In genomic region chr19:51784922-51785690, GRCh38 we compare ENCODE assay signal across 8 cellular contexts. TPM values are rescaled to one million over a fixed set of nuclear protein-coding genes. Genes with fewer than 3 reads are reported as not detected.
DNase-seq lines count a peak whose midpoint lies in the region; ATAC-seq, FAIRE-seq and TF ChIP-seq lines count a peak whose summit lies in the region.

No MANE protein-coding gene starts in this region.

- H3K36me3 Mint-ChIP-seq in naive thymus-derived CD8-positive, alpha-beta T cell: peaks cover 0 to 8% (median 0%) of the 10 kb centered on the region in 3 donors

- H3K27ac Mint-ChIP-seq in naive thymus-derived CD8-positive, alpha-beta T cell: no peak overlapping the region

- 86% methylated on average over 6 of the region's 6 CpGs for WGBS in smooth muscle cell (ENCODE audit: low lambda C conversion rate)

- TF ChIP-seq POLR2A in H54 (IDR thresholded peaks at IDR 0.05; ENCODE audit: low read depth, low read length): no peak

- intact Hi-C loops in Right ventricle myocardium superior (cut with DNase I): loop anchor here (10.0 kb wide), 1 partner anchor 310 kb away; the partner anchor contains the start of gene CEACAM18

- H3F3A ChIP-seq in smooth muscle cell (ENCODE audit: low read depth): no peaks in the 10 kb centered on the region

- no peaks in the 10 kb centered on the region for H3K4me1 Mint-ChIP-seq in naive thymus-derived CD8-positive, alpha-beta T cell

- DNase-seq in H54 (ENCODE audit: insufficient read length, low spot score): no peak
- DNase-seq in activated CD4-positive, alpha-beta T cell treated with anti-CD3 and anti-CD28 coated beads for 4 hours: peak; percentile 1 to 4
- DNase-seq in Right ventricle myocardium superior: peak; percentile 74
- DNase-seq in stimulated activated CD4-positive, alpha-beta T cell treated with anti-CD3 and anti-CD28 coated beads, Interleukin-4, amount 100 ng/mL, for 48 hours (ENCODE audit: low read depth in 2 of 2): peak; percentile 18 to 47
- no peak for DNase-seq in smooth muscle cell (lab: John Stamatoyannopoulos, UW; ENCODE audit: unreplicated experiment)
- no peak for DNase-seq in naive thymus-derived CD8-positive, alpha-beta T cell
- no peak for DNase-seq in D341Med (ENCODE audit: low spot score)

- peak; percentile 86 for FAIRE-seq in H54 (lab: Jason Lieb, UNC)

- no peak overlapping the region for H3K4me2 ChIP-seq in smooth muscle cell

- no peak for TF ChIP-seq CTCF in smooth muscle cell (IDR thresholded peaks at IDR 0.05; ENCODE audit: borderline replicate concordance, insufficient read depth, poor library complexity, severe bottlenecking)

- H3K27me3 ChIP-seq in smooth muscle cell (ENCODE audit: low read depth): no peaks in the 10 kb centered on the region

- H3K4me3 ChIP-seq in smooth muscle cell: no peak overlapping the region

- H3K27ac ChIP-seq in smooth muscle cell (ENCODE audit: low read depth): no peak overlapping the region

- no peak overlapping the region for H2AFZ ChIP-seq in smooth muscle cell (ENCODE audit: low read depth)

- peaks cover 0 to 10% (median 4%) of the 10 kb centered on the region in 9 donors for H3K9me3 Mint-ChIP-seq in naive thymus-derived CD8-positive, alpha-beta T cell

- no peaks in the 10 kb centered on the region for H3K4me1 ChIP-seq in smooth muscle cell (ENCODE audit: low read depth)

- H3K9ac ChIP-seq in smooth muscle cell (ENCODE audit: low read depth): no peak overlapping the region

- H3K9me3 ChIP-seq in smooth muscle cell (replicated peaks; ENCODE audit: low read depth): no peaks in the 10 kb centered on the region

- POLR2A ChIA-PET in naive thymus-derived CD8-positive, alpha-beta T cell (lab: Charles Lee): no interaction called here

- no peaks in the 10 kb centered on the region for H4K20me1 ChIP-seq in smooth muscle cell (ENCODE audit: low read depth)

- no peaks in the 10 kb centered on the region for H3K36me3 ChIP-seq in smooth muscle cell (ENCODE audit: low read depth)

- no peak overlapping the region for H3K4me3 Mint-ChIP-seq in naive thymus-derived CD8-positive, alpha-beta T cell

- ATAC-seq in Right ventricle myocardium superior (ENCODE audit: poor library complexity) (peak; percentile 79), HG02884 (IDR thresholded peaks at IDR 0.05; ENCODE audit: unreplicated experiment) (no peak)
- no peak for ATAC-seq in naive thymus-derived CD8-positive, alpha-beta T cell

- no peaks in the 10 kb centered on the region for H3K79me2 ChIP-seq in smooth muscle cell (ENCODE audit: low read depth)

- H3K27me3 Mint-ChIP-seq in naive thymus-derived CD8-positive, alpha-beta T cell: peaks cover 6 to 24% (median 16%) of the 10 kb centered on the region in 5 donors

RNA-seq across cellular contexts. Expression of gene FPR3, which starts 9.9 kb away (rescaled TPM):
- total RNA-seq in Right ventricle myocardium superior: 4.0 TPM
- not detected in 2 replicates for total RNA-seq in smooth muscle cell
- polyA plus RNA-seq in smooth muscle cell: not detected in 2 replicates
- total RNA-seq in naive thymus-derived CD8-positive, alpha-beta T cell: 1 to 10 TPM; 1.3 to 1.4 TPM
- polyA plus RNA-seq in naive thymus-derived CD8-positive, alpha-beta T cell: not detected

RNA-seq across cellular contexts. Expression of gene FPR2, which starts 24.1 kb away (rescaled TPM):
- total RNA-seq in Right ventricle myocardium superior (0.59 TPM), smooth muscle cell (0.13 TPM in 1 of 2 replicates, not detected in the other)
- not detected in 2 replicates for polyA plus RNA-seq in smooth muscle cell
- total RNA-seq in naive thymus-derived CD8-positive, alpha-beta T cell: not detected
- polyA plus RNA-seq in naive thymus-derived CD8-positive, alpha-beta T cell: not detected

RNA-seq across cellular contexts. Expression of gene FPR1, which starts 33.4 kb away (rescaled TPM):
- total RNA-seq in Right ventricle myocardium superior: 3.5 TPM
- not detected in 2 replicates for total RNA-seq in smooth muscle cell
- polyA plus RNA-seq in smooth muscle cell: not detected in 2 replicates
- total RNA-seq in naive thymus-derived CD8-positive, alpha-beta T cell: not detected
- polyA plus RNA-seq in naive thymus-derived CD8-positive, alpha-beta T cell: under 1 TPM in 2 of 3 donors, not detected in 1; 0.11 to 0.49 TPM

Comparison
In these comparisons a context has a peak if more than half of its experiments do, and no peak if none do; other contexts are left out.
1. DNase-seq: peak in activated CD4-positive, alpha-beta T cell treated with anti-CD3 and anti-CD28 coated beads for 4 hours (2 of 2), Right ventricle myocardium superior (single experiment) and stimulated activated CD4-positive, alpha-beta T cell treated with anti-CD3 and anti-CD28 coated beads, Interleukin-4, amount 100 ng/mL, for 48 hours (2 of 2); none in H54 (single experiment), smooth muscle cell (single experiment), naive thymus-derived CD8-positive, alpha-beta T cell (0 of 10) and D341Med (single experiment).